Comparison of ENCODE assay signal across 13 cellular contexts in the genomic region with DNA sequence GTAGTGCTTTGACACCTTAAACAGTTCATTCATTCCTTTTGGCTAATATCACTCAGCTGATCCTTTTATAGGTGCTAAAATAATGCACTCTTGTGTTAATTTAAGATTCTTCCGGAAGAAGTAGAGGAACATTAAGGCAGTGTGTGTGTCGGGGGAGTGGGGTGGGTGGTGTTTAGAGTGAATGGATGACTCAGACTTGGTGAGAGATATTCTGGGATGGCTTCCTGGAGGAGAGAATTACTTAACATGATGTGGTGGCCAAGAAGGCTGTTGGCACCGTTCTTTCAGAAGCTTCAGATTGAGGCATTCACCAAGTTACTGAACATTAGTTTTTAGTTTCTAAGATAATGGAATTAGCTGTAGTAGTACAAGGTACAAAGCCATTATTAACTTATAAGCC.
DNase-seq lines count a peak whose midpoint lies in the region; ATAC-seq, FAIRE-seq and TF ChIP-seq lines count a peak whose summit lies in the region.
"Had no signal": no experiment of that assay in that cellular context is flagged by ENCODE, and none has a peak within 500 bp of the region (broad histone marks: within the 10 kb centered on the region; RNA-seq: fewer than 3 reads in every experiment).

No MANE protein-coding gene starts in this region.

- no peaks in the 10 kb centered on the region for H3K36me3 Mint-ChIP-seq in GM23338 (ENCODE audit: low read depth)
- H3K36me3 Mint-ChIP-seq: immature natural killer cell had no signal

- H3K27ac ChIP-seq in GM23338 (ENCODE audit: low read depth): no peak overlapping the region

- no peak overlapping the region for H3K4me3 ChIP-seq in lower leg skin (ENCODE audit: low read depth, poor library complexity, severe bottlenecking)
- no peak overlapping the region for H3K4me3 ChIP-seq in GM23338
- H3K4me3 ChIP-seq: stomach had no signal

- no peaks in the 10 kb centered on the region for H3K79me2 ChIP-seq in GM23338 (replicated peaks; ENCODE audit: insufficient read depth)

- peak; percentile 51 to 90 for ATAC-seq in left cardiac atrium
- ATAC-seq in GM23338: no peak
- ATAC-seq in HG03280 (IDR thresholded peaks at IDR 0.05; ENCODE audit: unreplicated experiment): no peak
- ATAC-seq: effector memory CD8-positive, alpha-beta T cell had no signal

- no peak overlapping the region for H3K4me3 Mint-ChIP-seq in GM23338
- H3K4me3 Mint-ChIP-seq: effector memory CD8-positive, alpha-beta T cell; immature natural killer cell had no signal

- no peak overlapping the region for H3K4me2 ChIP-seq in GM23338

- no peaks in the 10 kb centered on the region for H3K36me3 ChIP-seq in GM23338 (ENCODE audit: insufficient read depth)
- H3K36me3 ChIP-seq: stomach had no signal

- no peak overlapping the region for H2AFZ ChIP-seq in GM23338

- no peaks in the 10 kb centered on the region for H3K27me3 Mint-ChIP-seq in GM23338 (ENCODE audit: insufficient read depth, low read depth, poor library complexity)

- H3K27me3 ChIP-seq in GM23338 (ENCODE audit: insufficient read depth): no peaks in the 10 kb centered on the region
- H3K27me3 ChIP-seq: stomach had no signal

- no peak for FAIRE-seq in H54 (lab: Jason Lieb, UNC)

- WGBS in lower leg skin, 2 donors: 34 to 53% methylated on average over 3 of the region's 3 CpGs

- no peaks in the 10 kb centered on the region for H3K9me3 Mint-ChIP-seq in GM23338
- H3K9me3 Mint-ChIP-seq: effector memory CD8-positive, alpha-beta T cell had no signal

- H4K20me1 ChIP-seq in GM23338 (replicated peaks; ENCODE audit: insufficient read depth): no peaks in the 10 kb centered on the region

- TF ChIP-seq CTCF in lower leg skin (IDR thresholded peaks at IDR 0.05): no peak
- no peak for TF ChIP-seq CTCF in GM23338 (conservative IDR thresholded peaks at IDR 0.05; ENCODE audit: low read depth in 2 of 2)

- intact Hi-C loops in left cardiac atrium (cut with DNase I) (no loop called here), lower leg skin (cut with DNase I; ENCODE audit: low total_unique reads) (no loop called here)

- no peak for TF ChIP-seq POLR2A in H54 (IDR thresholded peaks at IDR 0.05; ENCODE audit: low read depth, low read length)
- TF ChIP-seq POLR2A in lower leg skin (IDR thresholded peaks at IDR 0.05): no peak

- H3K4me1 Mint-ChIP-seq in GM23338: peaks cover 16% of the 10 kb centered on the region
- H3K4me1 Mint-ChIP-seq: immature natural killer cell had no signal

- H3K27ac Mint-ChIP-seq in GM23338: no peak overlapping the region
- H3K27ac Mint-ChIP-seq: effector memory CD8-positive, alpha-beta T cell; immature natural killer cell had no signal

- peaks cover 9% of the 10 kb centered on the region; the same call in 1 of the 2 replicates for H3K9me2 ChIP-seq in GM23338 (ENCODE audit: insufficient read depth)

- H3F3A ChIP-seq in GM23338 (replicated peaks; ENCODE audit: low read depth): no peaks in the 10 kb centered on the region

- DNase-seq in H54 (ENCODE audit: insufficient read length, low spot score) (peak; percentile 18), amniotic epithelial cell (ENCODE audit: low read depth) (peak; percentile 31), left cardiac atrium (peak; percentile 57), superior temporal gyrus (ENCODE audit: extremely low spot score) (peak; percentile 65), lower leg skin (ENCODE audit: low spot score in 2 of 2) (no peak), GM23338 (ENCODE audit: low spot score) (no peak)
- DNase-seq: activated CD4-positive, alpha-beta T cell treated with anti-CD3 and anti-CD28 coated beads, Interleukin-2, amount 50 U/mL, for 1 hour; activated gamma-delta T cell; effector memory CD8-positive, alpha-beta T cell; immature natural killer cell; NCI-H2227 treated with DMSO at 0.1 percent for 48 hours; stomach had no signal

- no peaks in the 10 kb centered on the region for H3K4me1 ChIP-seq in GM23338 (ENCODE audit: insufficient read depth)

TF ChIP-seq in GM23338, 12 proteins besides CTCF, POLR2A, EP300 and RAD21 (continues in another document):
- TF ChIP-seq, protein P1, sequence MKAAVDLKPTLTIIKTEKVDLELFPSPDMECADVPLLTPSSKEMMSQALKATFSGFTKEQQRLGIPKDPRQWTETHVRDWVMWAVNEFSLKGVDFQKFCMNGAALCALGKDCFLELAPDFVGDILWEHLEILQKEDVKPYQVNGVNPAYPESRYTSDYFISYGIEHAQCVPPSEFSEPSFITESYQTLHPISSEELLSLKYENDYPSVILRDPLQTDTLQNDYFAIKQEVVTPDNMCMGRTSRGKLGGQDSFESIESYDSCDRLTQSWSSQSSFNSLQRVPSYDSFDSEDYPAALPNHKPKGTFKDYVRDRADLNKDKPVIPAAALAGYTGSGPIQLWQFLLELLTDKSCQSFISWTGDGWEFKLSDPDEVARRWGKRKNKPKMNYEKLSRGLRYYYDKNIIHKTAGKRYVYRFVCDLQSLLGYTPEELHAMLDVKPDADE (IDR thresholded peaks at IDR 0.05): no peak
- TF ChIP-seq NANOG (IDR thresholded peaks at IDR 0.05; ENCODE audit: borderline replicate concordance) (no peak), ZNF114 (CRISPR knock-in tag; IDR thresholded peaks at IDR 0.05) (no peak), POLR2AphosphoS5 (IDR thresholded peaks at IDR 0.05; ENCODE audit: low read depth) (no peak), ZNF331 (CRISPR knock-in tag; IDR thresholded peaks at IDR 0.05; ENCODE audit: low read depth) (no peak), CREB1 (CRISPR knock-in tag; IDR thresholded peaks at IDR 0.05; ENCODE audit: low read depth) (no peak), ZNF462 (CRISPR knock-in tag; IDR thresholded peaks at IDR 0.05) (no peak), JUNB (IDR thresholded peaks at IDR 0.05; ENCODE audit: unreplicated experiment) (no peak), EZH2phosphoT487 (IDR thresholded peaks at IDR 0.05; ENCODE audit: unreplicated experiment) (no peak), EZH2 (IDR thresholded peaks at IDR 0.05; ENCODE audit: low read depth, unreplicated experiment) (no peak)

Comparison
In these comparisons a context has a peak if more than half of its experiments do, and no peak if none do; other contexts are left out.
1. DNase-seq: peak in H54 (single experiment), amniotic epithelial cell (single experiment), left cardiac atrium (single experiment) and superior temporal gyrus (single experiment); none in lower leg skin (0 of 2) and GM23338 (single experiment).
2. ATAC-seq: peak in left cardiac atrium (2 of 2); none in GM23338 (single experiment) and HG03280 (single experiment).